Comparison of ENCODE assay signal across 1 cellular context in genomic region chr1:230066466-230067404, GRCh38.
TF ChIP-seq lines count a peak whose summit lies in the region.

Gene GALNT2 (plus strand): TSS chr1:230067238. CDS start chr1:230067281, 43 bp downstream.

TF ChIP-seq in K562, 482 proteins besides CTCF, POLR2A, EP300 and RAD21 (continued from another document and continues in another):
- peak; percentile 65 for TF ChIP-seq ZBTB40 (IDR thresholded peaks at IDR 0.05)
- no peak for TF ChIP-seq ZBTB40 (CRISPR knock-in tag; IDR thresholded peaks at IDR 0.05)
- no peak for TF ChIP-seq ZNF133 (CRISPR knock-in tag; IDR thresholded peaks at IDR 0.05)
- TF ChIP-seq ZNF586 (CRISPR knock-in tag; conservative IDR thresholded peaks at IDR 0.05), result no peak
- TF ChIP-seq KAT8 (IDR thresholded peaks at IDR 0.05; ENCODE audit: low read depth), result no peak
- no peak for TF ChIP-seq SLC30A9 (CRISPR knock-in tag; IDR thresholded peaks at IDR 0.05)
- TF ChIP-seq CCAR2 (IDR thresholded peaks at IDR 0.05; ENCODE audit: low read depth, low read length), result no peak
- no peak for TF ChIP-seq ESRRA (IDR thresholded peaks at IDR 0.05; ENCODE audit: borderline replicate concordance, low read depth)
- no peak for TF ChIP-seq POLR2H (tag; IDR thresholded peaks at IDR 0.05; ENCODE audit: low read depth)
- TF ChIP-seq LEF1 (IDR thresholded peaks at IDR 0.05), result peak; percentile 79
- TF ChIP-seq MCM7 (IDR thresholded peaks at IDR 0.05), result no peak
- TF ChIP-seq IRF9 (tag; IDR thresholded peaks at IDR 0.05), result no peak
- no peak for TF ChIP-seq IFI16 (CRISPR knock-in tag; IDR thresholded peaks at IDR 0.05)
- no peak for TF ChIP-seq ZFP36 (IDR thresholded peaks at IDR 0.05; ENCODE audit: low read depth, low read length, partially characterized antibody)
- TF ChIP-seq RBM25 (IDR thresholded peaks at IDR 0.05; ENCODE audit: low read depth, low read length, severe bottlenecking), result peak; percentile 84
- no peak for TF ChIP-seq HSF4 (CRISPR knock-in tag; IDR thresholded peaks at IDR 0.05; ENCODE audit: borderline replicate concordance)
- TF ChIP-seq ATF6 (CRISPR knock-in tag; IDR thresholded peaks at IDR 0.05), result no peak
- 0 out of 2 replicates have a peak, but pooled peaks have one; percentile 54 for TF ChIP-seq ETS1 (conservative IDR thresholded peaks at IDR 0.05; ENCODE audit: control insufficient read depth, low read depth, low read length)
- TF ChIP-seq GTF2A2 (tag; IDR thresholded peaks at IDR 0.05), result no peak
- TF ChIP-seq TCF7 (IDR thresholded peaks at IDR 0.05; ENCODE audit: borderline replicate concordance), result 0 out of 2 replicates have a peak, but pooled peaks have one; percentile 27
- TF ChIP-seq TOE1 (IDR thresholded peaks at IDR 0.05; ENCODE audit: borderline replicate concordance), result peak; percentile 30; the same call in 1 of the 2 replicates
- TF ChIP-seq TOE1 (CRISPR knock-in tag; IDR thresholded peaks at IDR 0.05; ENCODE audit: borderline replicate concordance, low read depth), result no peak
- TF ChIP-seq SP2 (IDR thresholded peaks at IDR 0.05; ENCODE audit: extremely low read depth, low read depth, low read length, poor library complexity, severe bottlenecking), result no peak
- no peak for TF ChIP-seq LCOR (CRISPR knock-in tag; IDR thresholded peaks at IDR 0.05)
- no peak for TF ChIP-seq MAFF (IDR thresholded peaks at IDR 0.05; ENCODE audit: low read length)
- peak; percentile 86 to 87 for TF ChIP-seq E2F6 (IDR thresholded peaks at IDR 0.05; ENCODE audit: borderline replicate concordance in 1 of 2, extremely low read depth in 1 of 2, insufficient read depth in 1 of 2, insufficient read length in 1 of 2, low read depth in 1 of 2, low read length in 1 of 2, poor library complexity in 1 of 2, severe bottlenecking in 1 of 2)
- TF ChIP-seq GMEB1 (CRISPR knock-in tag; IDR thresholded peaks at IDR 0.05), result peak; percentile 79
- TF ChIP-seq E2F5 (CRISPR knock-in tag; IDR thresholded peaks at IDR 0.05), result no peak
- TF ChIP-seq HNRNPH1 (optimal IDR thresholded peaks at IDR 0.05; ENCODE audit: low read depth, low read length), result no peak
- no peak for TF ChIP-seq SRSF9 (IDR thresholded peaks at IDR 0.05; ENCODE audit: borderline replicate concordance, low read depth, low read length)
- no peak for TF ChIP-seq ELK1 (CRISPR knock-in tag; IDR thresholded peaks at IDR 0.05)
- no peak for TF ChIP-seq KDM2B (CRISPR knock-in tag; IDR thresholded peaks at IDR 0.05)
- TF ChIP-seq MCM3 (IDR thresholded peaks at IDR 0.05), result no peak
- no peak for TF ChIP-seq HEY1 (CRISPR knock-in tag; IDR thresholded peaks at IDR 0.05; ENCODE audit: borderline replicate concordance)
- TF ChIP-seq RBM22 (IDR thresholded peaks at IDR 0.05; ENCODE audit: low read depth, low read length, poor library complexity, severe bottlenecking), result no peak
- no peak for TF ChIP-seq ZNF347 (CRISPR knock-in tag; IDR thresholded peaks at IDR 0.05; ENCODE audit: low read depth)
- no peak for TF ChIP-seq TAF15 (IDR thresholded peaks at IDR 0.05; ENCODE audit: low read depth, low read length)
- no peak for TF ChIP-seq PTRF (tag; IDR thresholded peaks at IDR 0.05)
- no peak for TF ChIP-seq FIP1L1 (IDR thresholded peaks at IDR 0.05; ENCODE audit: low read depth, low read length, poor library complexity, severe bottlenecking)
- no peak for TF ChIP-seq DACH1 (IDR thresholded peaks at IDR 0.05; ENCODE audit: partially characterized antibody)
- TF ChIP-seq ZBTB11 (CRISPR knock-in tag; IDR thresholded peaks at IDR 0.05), result no peak
- TF ChIP-seq DPF2 (IDR thresholded peaks at IDR 0.05), result peak; percentile 79
- TF ChIP-seq SOX6 (IDR thresholded peaks at IDR 0.05), result no peak
